9 cellular contexts compared by ENCODE assay signal in the genomic region with DNA sequence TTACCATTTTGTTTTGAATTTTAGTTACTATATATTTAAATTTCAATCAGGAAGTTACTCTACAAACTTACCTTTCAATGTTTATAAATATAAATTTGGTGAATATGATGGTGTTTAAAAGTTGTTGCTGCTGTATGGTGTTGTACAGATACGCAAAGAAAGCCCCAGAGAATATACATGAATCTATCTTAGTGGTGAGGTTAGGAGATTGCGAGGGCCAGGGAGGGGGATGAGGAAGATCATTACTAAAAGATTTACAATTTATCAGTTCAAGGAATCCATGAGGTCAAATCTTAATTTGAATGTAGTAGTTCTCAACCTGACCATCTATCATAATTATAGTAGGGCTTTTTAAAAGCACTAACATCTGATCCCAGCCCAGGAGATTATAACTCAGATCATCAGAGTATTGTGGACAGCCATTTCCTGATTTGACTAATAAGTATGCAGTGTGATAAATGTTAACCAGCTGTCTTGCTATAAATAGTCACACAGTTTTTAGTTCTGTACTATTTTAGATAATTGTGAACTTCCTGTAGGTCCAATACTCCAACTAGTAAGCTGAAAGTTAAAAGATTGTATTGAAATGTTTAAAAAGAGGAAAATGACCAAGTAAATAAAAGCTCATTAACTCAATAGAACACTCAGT. TPM values are rescaled to one million over a fixed set of nuclear protein-coding genes. Genes with fewer than 3 reads are reported as not detected.
DNase-seq lines count a peak whose midpoint lies in the region; ATAC-seq and TF ChIP-seq lines count a peak whose summit lies in the region.
"Had no signal": no experiment of that assay in that cellular context is flagged by ENCODE, and none has a peak within 500 bp of the region (broad histone marks: within the 10 kb centered on the region; RNA-seq: fewer than 3 reads in every experiment).

No MANE protein-coding gene starts in this region.

- peak overlapping the region in 8 of 10 donors; percentile 1 to 83 (median 36) for H3K27ac Mint-ChIP-seq in naive thymus-derived CD8-positive, alpha-beta T cell
- H3K27ac Mint-ChIP-seq: dendritic cell treated with granulocyte-macrophage colony-stimulating factor and Interleukin-4, amounts not matched to agents 40 ng/mL and 50 ng/mL, for 4 days had no signal

- H3K18ac ChIP-seq in trophoblast cell (ENCODE audit: low read length), result no peak overlapping the region

- H3K27me3 Mint-ChIP-seq in naive thymus-derived CD8-positive, alpha-beta T cell, result no peaks in the 10 kb centered on the region
- H3K27me3 Mint-ChIP-seq: dendritic cell treated with granulocyte-macrophage colony-stimulating factor and Interleukin-4, amounts not matched to agents 40 ng/mL and 50 ng/mL, for 4 days had no signal

- H3K36me3 Mint-ChIP-seq in naive thymus-derived CD8-positive, alpha-beta T cell, result peaks cover 0 to 55% (median 3%) of the 10 kb centered on the region in 3 donors

- H2AFZ ChIP-seq in trophoblast cell (ENCODE audit: insufficient read depth, low read length, poor library complexity), result no peak overlapping the region

- no peak for TF ChIP-seq POLR2A in Peyer's patch (IDR thresholded peaks at IDR 0.05)

- no peak overlapping the region for H3K4me2 ChIP-seq in trophoblast cell (ENCODE audit: low read length)

- no peak overlapping the region for H3K23ac ChIP-seq in trophoblast cell (ENCODE audit: low read length)

- H2BK120ac ChIP-seq in trophoblast cell (ENCODE audit: insufficient read depth, low read length, poor library complexity), result no peak overlapping the region

- H3K9me3 Mint-ChIP-seq in naive thymus-derived CD8-positive, alpha-beta T cell, result no peaks in the 10 kb centered on the region
- H3K9me3 Mint-ChIP-seq: dendritic cell treated with granulocyte-macrophage colony-stimulating factor and Interleukin-4, amounts not matched to agents 40 ng/mL and 50 ng/mL, for 4 days had no signal

- H3K4me3 Mint-ChIP-seq in naive thymus-derived CD8-positive, alpha-beta T cell, result peak overlapping the region in 2 of 10 donors; percentile 54 to 74
- H3K4me3 Mint-ChIP-seq: dendritic cell treated with granulocyte-macrophage colony-stimulating factor and Interleukin-4, amounts not matched to agents 40 ng/mL and 50 ng/mL, for 4 days had no signal

- H3K27ac ChIP-seq in Peyer's patch, result peak overlapping the region; percentile 14 to 55 (median 20)
- H3K27ac ChIP-seq in trophoblast cell (ENCODE audit: low read depth, low read length), result no peak overlapping the region

- H3K14ac ChIP-seq in trophoblast cell (ENCODE audit: low read length), result no peak overlapping the region

- DNase-seq in Peyer's patch, result no peak
- DNase-seq in naive thymus-derived CD8-positive, alpha-beta T cell, result no peak
- no peak for DNase-seq in trophoblast cell
- no peak for DNase-seq in central memory CD4-positive, alpha-beta T cell
- DNase-seq in NCI-H2227 (lab: John Stamatoyannopoulos, UW; ENCODE audit: unreplicated experiment), result no peak
- no peak for DNase-seq in HAP-1 (ENCODE audit: low spot score in 2 of 2)

- TF ChIP-seq CTCF in Peyer's patch (IDR thresholded peaks at IDR 0.05), result no peak

- H2AK5ac ChIP-seq in trophoblast cell (ENCODE audit: low read length), result no peak overlapping the region

- H3K4me1 Mint-ChIP-seq in naive thymus-derived CD8-positive, alpha-beta T cell, result peaks cover 0 to 67% (median 8%) of the 10 kb centered on the region in 4 donors

- no peak overlapping the region for H4K91ac ChIP-seq in trophoblast cell (ENCODE audit: low read depth, low read length)

- POLR2A ChIA-PET in naive thymus-derived CD8-positive, alpha-beta T cell (lab: Charles Lee), result interaction anchor here (0.6 kb wide), 1 partner anchor 66 kb away, joined by 3 read pairs; no protein-coding TSS in a partner anchor

- H3K79me1 ChIP-seq in trophoblast cell (ENCODE audit: low read length), result no peaks in the 10 kb centered on the region

- H2BK12ac ChIP-seq in trophoblast cell (ENCODE audit: low read length), result no peak overlapping the region

- no peak overlapping the region for H3K4ac ChIP-seq in trophoblast cell (ENCODE audit: low read depth, low read length)

- no peak overlapping the region for H2BK5ac ChIP-seq in trophoblast cell (ENCODE audit: low read depth, low read length, poor library complexity)

- H3K9ac ChIP-seq in trophoblast cell (ENCODE audit: low read length), result no peak overlapping the region

- WGBS in trophoblast cell (ENCODE audit: extremely low coverage, insufficient coverage, insufficient read length), result no CpG with 5 or more reads among the region's 2 CpGs

- H3K36me3 ChIP-seq in Peyer's patch, result peaks cover 0 to 43% (median 0%) of the 10 kb centered on the region in 3 donors
- peaks cover 4 to 15% of the 10 kb centered on the region in 2 experiments for H3K36me3 ChIP-seq in trophoblast cell (ENCODE audit: control insufficient read depth in 1 of 2, insufficient read depth in 2 of 2, low read length in 2 of 2)
- peaks cover 8% of the 10 kb centered on the region for H3K36me3 ChIP-seq in HAP-1 (replicated peaks)

- in situ Hi-C loops in HAP-1 (cut with MboI; ENCODE audit: low sequenced_read_pairs), result loop anchor here (25.0 kb wide), 1 partner anchor 615 kb away; no protein-coding TSS in a partner anchor

- peaks cover 0 to 16% (median 6%) of the 10 kb centered on the region in 4 donors for H3K4me1 ChIP-seq in Peyer's patch
- H3K4me1 ChIP-seq in trophoblast cell (ENCODE audit: control insufficient read depth in 1 of 2, insufficient read depth in 2 of 2, low read length in 2 of 2), result no peaks in the 10 kb centered on the region
- no peaks in the 10 kb centered on the region for H3K4me1 ChIP-seq in HAP-1

- no peak overlapping the region for H4K8ac ChIP-seq in trophoblast cell (ENCODE audit: low read depth, low read length)

- H3K79me2 ChIP-seq in trophoblast cell (ENCODE audit: control insufficient read depth, insufficient read depth, low read length, poor library complexity), result no peaks in the 10 kb centered on the region

- H4K12ac ChIP-seq in trophoblast cell (ENCODE audit: low read depth, low read length), result no peak overlapping the region

- ATAC-seq in GM18873 (IDR thresholded peaks at IDR 0.05; ENCODE audit: low FRiP score, unreplicated experiment) (peak; percentile 94), HG02678 (IDR thresholded peaks at IDR 0.05; ENCODE audit: unreplicated experiment) (peak; percentile 88)
- no peak for ATAC-seq in naive thymus-derived CD8-positive, alpha-beta T cell

- H3K9me3 ChIP-seq in Peyer's patch (no peaks in the 10 kb centered on the region), trophoblast cell (ENCODE audit: insufficient read depth, low read depth, low read length) (no peaks in the 10 kb centered on the region), HAP-1 (no peaks in the 10 kb centered on the region)

- H3K27me3 ChIP-seq in Peyer's patch (no peaks in the 10 kb centered on the region), trophoblast cell (ENCODE audit: insufficient read depth, low read length) (no peaks in the 10 kb centered on the region), HAP-1 (ENCODE audit: low read depth) (no peaks in the 10 kb centered on the region)

- H3K4me3 ChIP-seq in Peyer's patch, result no peak overlapping the region
- no peak overlapping the region for H3K4me3 ChIP-seq in trophoblast cell (ENCODE audit: low read depth, low read length)
- H3K4me3 ChIP-seq in HAP-1, result no peak overlapping the region

RNA-seq across cellular contexts. Expression of a gene that starts 23.6 kb away (rescaled TPM):
- total RNA-seq in Peyer's patch, result 100 to 1,000 TPM in 3 of 4 donors, 10 to 100 TPM in 1; 20.6 to 204 (median 149) TPM
- total RNA-seq in naive thymus-derived CD8-positive, alpha-beta T cell, result 10 to 100 TPM; 19.6 to 20.6 TPM
- 10 to 100 TPM in 2 of 3 donors, 1 to 10 TPM in 1; 8.9 to 12.4 (median 11.9) TPM for polyA plus RNA-seq in naive thymus-derived CD8-positive, alpha-beta T cell
- polyA plus RNA-seq in trophoblast cell (2013), result 61.0 and 61.4 TPM in 2 replicates

RNA-seq across cellular contexts. Expression of a gene that starts 43.7 kb away (rescaled TPM):
- not detected for total RNA-seq in Peyer's patch
- total RNA-seq in naive thymus-derived CD8-positive, alpha-beta T cell, result under 1 TPM; 0.19 to 0.21 TPM
- not detected for polyA plus RNA-seq in naive thymus-derived CD8-positive, alpha-beta T cell
- polyA plus RNA-seq in trophoblast cell (2013), result 0.03 TPM in 1 of 2 replicates, not detected in the other

Comparison
In these comparisons a context has a peak if more than half of its experiments do, and no peak if none do; other contexts are left out.
1. ATAC-seq: peak in GM18873 (single experiment) and HG02678 (single experiment); none in naive thymus-derived CD8-positive, alpha-beta T cell (0 of 2).